8 cellular contexts compared by ENCODE assay signal in genomic region chr19:34345934-34346333, GRCh38. TPM values are rescaled to one million over a fixed set of nuclear protein-coding genes. Genes with fewer than 3 reads are reported as not detected.
A peak's percentile ranks its signal among the peaks of the same experiment; 100 is the strongest.
DNase-seq lines count a peak whose midpoint lies in the region; ATAC-seq, FAIRE-seq and TF ChIP-seq lines count a peak whose summit lies in the region.

No MANE protein-coding gene starts in this region.

- TF ChIP-seq POLR2A in GM12892 (IDR thresholded peaks at IDR 0.05; ENCODE audit: low read depth, low read length): no peak

- H3K36me3 ChIP-seq in left lung: peaks cover 0 to 61% of the 10 kb centered on the region in 2 donors

- H3K4me3 ChIP-seq in left lung: no peak overlapping the region

- H3K27me3 ChIP-seq in left lung: no peaks in the 10 kb centered on the region

- TF ChIP-seq CTCF in left lung (IDR thresholded peaks at IDR 0.05): peak; percentile 77 to 79

- ATAC-seq in left lung (peak; percentile 90), HG02973 (IDR thresholded peaks at IDR 0.05; ENCODE audit: unreplicated experiment) (no peak)

- H3K9me3 ChIP-seq in left lung: no peaks in the 10 kb centered on the region

- no peak overlapping the region for H3K27ac ChIP-seq in left lung

- H3K4me1 ChIP-seq in left lung: no peaks in the 10 kb centered on the region

- DNase-seq in 8988T: peak; percentile 81
- DNase-seq in GM12892 (ENCODE audit: insufficient read length): peak; percentile 65
- peak; percentile 84 for DNase-seq in NCI-H2171 treated with DMSO at 0.1 percent for 48 hours (lab: John Stamatoyannopoulos, UW)
- peak; percentile 72 for DNase-seq in activated CD4-positive, CD25-positive, alpha-beta regulatory T cell treated with anti-CD3 and anti-CD28 coated beads, Interleukin-2, amount 50 U/mL, for 72 hours
- peak; percentile 96 for DNase-seq in cerebellar cortex (ENCODE audit: low spot score)
- peak; percentile 44 to 51 for DNase-seq in left lung
- DNase-seq in stimulated activated CD4-positive, alpha-beta T cell treated with anti-CD3 and anti-CD28 coated beads, TNF-alpha, amount 100 ng/mL, for 48 hours (ENCODE audit: low read depth in 3 of 3): peak; percentile 54 to 65 (median 57)

- peak; percentile 70 for FAIRE-seq in GM12892 (lab: Jason Lieb, UNC)

- intact Hi-C loops in left lung (cut with DNase I): no loop called here

RNA-seq across cellular contexts. Expression of gene GPI, which starts 19.1 kb away (rescaled TPM):
- polyA plus RNA-seq in GM12892 (2012; ENCODE audit: missing spikeins): 399 TPM
- 100 to 1,000 TPM; 189 to 248 TPM for total RNA-seq in left lung

RNA-seq across cellular contexts. Expression of gene PDCD2L, which starts 58.3 kb away (rescaled TPM):
- polyA plus RNA-seq in GM12892 (2012; ENCODE audit: missing spikeins): 48.8 TPM
- total RNA-seq in left lung: 10 to 100 TPM in 1 of 2 donors, 1 to 10 TPM in 1; 5.0 to 11.4 TPM
